ENCODE assay signal across 23 cellular contexts in genomic region chr7:102302025-102302424, GRCh38. TPM values are rescaled to one million over a fixed set of nuclear protein-coding genes. Genes with fewer than 3 reads are reported as not detected.
"Had no signal": no experiment of that assay in that cellular context is flagged by ENCODE, and none has a peak within 500 bp of the region (broad histone marks: within the 10 kb centered on the region; RNA-seq: fewer than 3 reads in every experiment).

No MANE protein-coding gene starts in this region.

- H3K36me3 ChIP-seq: esophagus muscularis mucosa, heart right ventricle, pancreas had no signal

- H3K4me3 ChIP-seq: body of pancreas, esophagus muscularis mucosa, heart right ventricle, pancreas, spleen had no signal

- ATAC-seq: activated CD8-positive, alpha-beta T cell treated with anti-CD3 and anti-CD28 coated beads for 36 hours; activated T-helper 17 cell treated with anti-CD3 and anti-CD28 coated beads, Interleukin-2, amount 50 U/mL, for 72 hours; body of pancreas; heart right ventricle; left ventricle myocardium superior; pancreas; sciatic nerve had no signal

- H3K9me3 Mint-ChIP-seq: activated CD8-positive, alpha-beta T cell treated with anti-CD3 and anti-CD28 coated beads for 36 hours; activated T-helper 17 cell treated with anti-CD3 and anti-CD28 coated beads, Interleukin-2, amount 50 U/mL, for 72 hours; memory B cell; naive B cell had no signal

- H3K4me3 Mint-ChIP-seq: activated CD8-positive, alpha-beta T cell treated with anti-CD3 and anti-CD28 coated beads for 36 hours; activated T-helper 17 cell treated with anti-CD3 and anti-CD28 coated beads, Interleukin-2, amount 50 U/mL, for 72 hours; memory B cell had no signal

- H3K27me3 ChIP-seq: body of pancreas, pancreas had no signal

- H3K27me3 Mint-ChIP-seq: activated CD8-positive, alpha-beta T cell treated with anti-CD3 and anti-CD28 coated beads for 36 hours; activated T-helper 17 cell treated with anti-CD3 and anti-CD28 coated beads, Interleukin-2, amount 50 U/mL, for 72 hours; memory B cell; naive B cell had no signal

- H3K27ac Mint-ChIP-seq: activated CD8-positive, alpha-beta T cell treated with anti-CD3 and anti-CD28 coated beads for 36 hours; activated T-helper 17 cell treated with anti-CD3 and anti-CD28 coated beads, Interleukin-2, amount 50 U/mL, for 72 hours; memory B cell had no signal

- H3K4me1 ChIP-seq: pancreas had no signal

- H3K27ac ChIP-seq: body of pancreas, esophagus muscularis mucosa, heart right ventricle, pancreas had no signal

- DNase-seq: activated CD4-positive, alpha-beta T cell treated with anti-CD3 and anti-CD28 coated beads for 48 hours; activated CD4-positive, CD25-positive, alpha-beta regulatory T cell; activated CD8-positive, alpha-beta T cell treated with anti-CD3 and anti-CD28 coated beads for 36 hours; activated naive CD4-positive, alpha-beta T cell treated with Interleukin-2 at 50 U/mL for 16 hours; activated T-cell treated with anti-CD3 and anti-CD28 coated beads, Interleukin-2, amount 50 U/mL, for 1 hour; body of pancreas; dermis blood vessel endothelial cell; effector memory CD4-positive, alpha-beta T cell; heart right ventricle; left ventricle myocardium superior; naive B cell; spleen; stimulated activated CD4-positive, alpha-beta T cell treated with anti-CD3 and anti-CD28 coated beads, Interleukin-4, amount 100 ng/mL, for 4 hours; stimulated activated naive CD4-positive, alpha-beta T cell had no signal

- H3K9me3 ChIP-seq: body of pancreas, esophagus muscularis mucosa, heart right ventricle, pancreas, spleen had no signal

RNA-seq across cellular contexts. Expression of gene SPDYE6, which starts 54.2 kb away (rescaled TPM):
- total RNA-seq: activated CD8-positive, alpha-beta T cell treated with anti-CD3 and anti-CD28 coated beads for 36 hours; activated T-helper 17 cell treated with anti-CD3 and anti-CD28 coated beads, Interleukin-2, amount 50 U/mL, for 72 hours; body of pancreas; cardiac septum; dermis blood vessel endothelial cell; endothelial cell of umbilical vein; esophagus muscularis mucosa; heart right ventricle; left ventricle myocardium superior; mononuclear cell; pancreas; sciatic nerve; spleen; ureter had no signal
